8 cellular contexts compared by ENCODE assay signal in the genomic region with DNA sequence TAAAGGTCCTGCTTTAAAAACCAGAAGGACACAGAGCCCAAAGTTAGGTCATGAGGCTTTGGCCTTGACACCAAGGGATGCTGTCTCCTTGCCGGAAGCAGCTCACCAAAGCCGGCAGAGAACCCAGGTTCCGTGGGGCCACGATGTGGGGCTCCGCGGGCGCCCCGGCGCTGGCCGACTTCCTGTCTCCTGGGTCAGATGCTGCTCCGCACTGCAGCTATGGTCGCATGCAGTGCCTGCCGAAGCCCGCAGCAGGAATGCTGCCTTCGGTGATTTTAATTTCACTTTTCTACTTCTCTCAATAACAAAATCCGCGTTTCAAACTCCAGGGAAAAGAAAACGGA.
DNase-seq lines count a peak whose midpoint lies in the region; FAIRE-seq lines count a peak whose summit lies in the region.
"Had no signal": no experiment of that assay in that cellular context is flagged by ENCODE, and none has a peak within 500 bp of the region (broad histone marks: within the 10 kb centered on the region; RNA-seq: fewer than 3 reads in every experiment).

No MANE protein-coding gene starts in this region.

- H3K9ac ChIP-seq in HUES48 (ENCODE audit: low read depth, low read length) (peak overlapping the region; percentile 98), duodenal mucosa (ENCODE audit: low read depth in 1 of 2, low read length in 2 of 2) (peak overlapping the region; percentile 64 to 86), mucosa of stomach (ENCODE audit: low read length) (peak overlapping the region; percentile 87)

- peak overlapping the region; percentile 99 for H3K27ac ChIP-seq in HUES48 (ENCODE audit: low read depth, low read length)
- peak overlapping the region; percentile 75 for H3K27ac ChIP-seq in duodenal mucosa (ENCODE audit: low read depth, low read length)

- H3K27ac Mint-ChIP-seq in stimulated activated naive CD8-positive, alpha-beta T cell treated with anti-CD3 and anti-CD28 coated beads, Interleukin-15, Interleukin-2, amounts not matched to agents 100 ng/mL and 50 ng/mL, for 24 hours: peak overlapping the region; percentile 97

- no peaks in the 10 kb centered on the region for H3K27me3 Mint-ChIP-seq in stimulated activated naive CD8-positive, alpha-beta T cell treated with anti-CD3 and anti-CD28 coated beads, Interleukin-15, Interleukin-2, amounts not matched to agents 100 ng/mL and 50 ng/mL, for 24 hours

- H3K4me3 ChIP-seq in HUES48 (ENCODE audit: low read depth, low read length) (peak overlapping the region; percentile 99), duodenal mucosa (ENCODE audit: low read depth in 1 of 2, low read length in 2 of 2) (peak overlapping the region; percentile 91 to 95), mucosa of stomach (ENCODE audit: low read length) (peak overlapping the region; percentile 65)

- no peaks in the 10 kb centered on the region for H3K27me3 ChIP-seq in HUES48 (ENCODE audit: control insufficient read depth, insufficient read depth, low read length)
- H3K27me3 ChIP-seq in duodenal mucosa (ENCODE audit: control insufficient read depth in 1 of 2, insufficient read depth in 2 of 2, low read length in 2 of 2): no peaks in the 10 kb centered on the region
- no peaks in the 10 kb centered on the region for H3K27me3 ChIP-seq in mucosa of stomach (ENCODE audit: control insufficient read depth, insufficient read depth, low read length)

- H3K4me1 Mint-ChIP-seq in stimulated activated naive CD8-positive, alpha-beta T cell treated with anti-CD3 and anti-CD28 coated beads, Interleukin-15, Interleukin-2, amounts not matched to agents 100 ng/mL and 50 ng/mL, for 24 hours (ENCODE audit: low read depth): peaks cover 29% of the 10 kb centered on the region

- peak; percentile 35 for FAIRE-seq in GM19239 (lab: Jason Lieb, UNC)
- no peak for FAIRE-seq in HTR-8/SVneo (lab: Jason Lieb, UNC)
- FAIRE-seq: frontal cortex had no signal

- H3K36me3 ChIP-seq in HUES48 (ENCODE audit: control insufficient read depth, insufficient read depth, low read length): peaks cover 30% of the 10 kb centered on the region
- H3K36me3 ChIP-seq in duodenal mucosa (ENCODE audit: control insufficient read depth in 1 of 2, insufficient read depth in 2 of 2, low read length in 2 of 2): peaks cover 3 to 15% of the 10 kb centered on the region in 2 donors
- no peaks in the 10 kb centered on the region for H3K36me3 ChIP-seq in mucosa of stomach (ENCODE audit: control insufficient read depth, insufficient read depth, low read length)

- peak overlapping the region; percentile 96 for H3K4me3 Mint-ChIP-seq in stimulated activated naive CD8-positive, alpha-beta T cell treated with anti-CD3 and anti-CD28 coated beads, Interleukin-15, Interleukin-2, amounts not matched to agents 100 ng/mL and 50 ng/mL, for 24 hours

- no peaks in the 10 kb centered on the region for H3K9me3 Mint-ChIP-seq in stimulated activated naive CD8-positive, alpha-beta T cell treated with anti-CD3 and anti-CD28 coated beads, Interleukin-15, Interleukin-2, amounts not matched to agents 100 ng/mL and 50 ng/mL, for 24 hours

- H3K9me3 ChIP-seq in HUES48 (ENCODE audit: control insufficient read depth, insufficient read depth, low read length): no peaks in the 10 kb centered on the region
- H3K9me3 ChIP-seq in duodenal mucosa (ENCODE audit: control insufficient read depth in 1 of 2, low read length in 2 of 2): no peaks in the 10 kb centered on the region
- H3K9me3 ChIP-seq in mucosa of stomach (ENCODE audit: control insufficient read depth, low read length): no peaks in the 10 kb centered on the region

- peaks cover 19% of the 10 kb centered on the region for H3K4me1 ChIP-seq in HUES48 (ENCODE audit: control insufficient read depth, insufficient read depth, low read length)
- peaks cover 4 to 21% of the 10 kb centered on the region in 2 donors for H3K4me1 ChIP-seq in duodenal mucosa (ENCODE audit: control insufficient read depth in 1 of 2, insufficient read depth in 2 of 2, low read length in 2 of 2)
- peaks cover 11% of the 10 kb centered on the region for H3K4me1 ChIP-seq in mucosa of stomach (ENCODE audit: control insufficient read depth, insufficient read depth, low read length)

- H3K36me3 Mint-ChIP-seq in stimulated activated naive CD8-positive, alpha-beta T cell treated with anti-CD3 and anti-CD28 coated beads, Interleukin-15, Interleukin-2, amounts not matched to agents 100 ng/mL and 50 ng/mL, for 24 hours (ENCODE audit: low read depth): peaks cover 12% of the 10 kb centered on the region

- DNase-seq in GM19239 (ENCODE audit: insufficient read length, low spot score) (no peak), HTR-8/SVneo (ENCODE audit: insufficient read length, low spot score) (no peak)
- peak; percentile 46 to 62 for DNase-seq in activated CD4-positive, alpha-beta T cell treated with anti-CD3 and anti-CD28 coated beads for 4 hours

Comparison
In these comparisons a context has a peak if more than half of its experiments do, and no peak if none do; other contexts are left out.
1. DNase-seq: peak in activated CD4-positive, alpha-beta T cell treated with anti-CD3 and anti-CD28 coated beads for 4 hours (2 of 2); none in GM19239 (single experiment) and HTR-8/SVneo (single experiment).
2. Peak in every context shown above with its lines, with median percentiles within 50 percentile points of each other: H3K4me3 ChIP-seq and H3K9ac ChIP-seq.